Comparison of ENCODE assay signal across 12 cellular contexts in the genomic region with DNA sequence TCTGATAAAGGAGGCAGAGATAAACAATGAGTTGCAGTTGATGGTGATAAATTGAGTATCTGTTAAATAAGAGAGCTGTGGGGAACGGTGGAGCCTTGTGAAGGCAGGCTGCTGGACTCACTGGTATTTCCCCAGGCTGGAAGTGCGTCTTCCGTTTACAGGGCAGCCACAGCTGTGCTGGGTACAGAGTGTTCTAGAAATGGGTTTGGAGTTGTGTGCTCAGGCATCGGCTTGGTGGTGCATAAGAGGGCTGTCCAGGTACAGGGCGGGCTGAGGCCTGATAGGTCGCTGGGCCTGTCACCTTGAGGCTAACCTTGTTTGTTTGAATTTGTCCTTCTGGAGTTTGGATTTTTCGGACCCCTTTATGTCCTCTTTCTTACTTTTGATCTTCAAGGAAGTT. TPM values are rescaled to one million over a fixed set of nuclear protein-coding genes. Genes with fewer than 3 reads are reported as not detected.
DNase-seq lines count a peak whose midpoint lies in the region; ATAC-seq and TF ChIP-seq lines count a peak whose summit lies in the region.
"Had no signal": no experiment of that assay in that cellular context is flagged by ENCODE, and none has a peak within 500 bp of the region (broad histone marks: within the 10 kb centered on the region; RNA-seq: fewer than 3 reads in every experiment).

No MANE protein-coding gene starts in this region.

- H3K27ac Mint-ChIP-seq in IgD-negative memory B cell, result peak overlapping the region; percentile 47 to 82 (median 80)
- H3K27ac Mint-ChIP-seq: T-helper 1 cell treated with Interleukin-12 subunit alpha and Interleukin-12 subunit beta and Interleukin-4 antibody, amounts not matched to agents 30 μg/mL and 1 μg/mL, for 36 hours had no signal

- no peaks in the 10 kb centered on the region for H3K9me3 Mint-ChIP-seq in IgD-negative memory B cell
- H3K9me3 Mint-ChIP-seq: T-helper 1 cell treated with Interleukin-12 subunit alpha and Interleukin-12 subunit beta and Interleukin-4 antibody, amounts not matched to agents 30 μg/mL and 1 μg/mL, for 36 hours had no signal

- H3K4me3 ChIP-seq in choroid plexus epithelial cell (ENCODE audit: low read depth, low read length) (no peak overlapping the region), suprapubic skin (no peak overlapping the region)

- H3K9me3 ChIP-seq in suprapubic skin, result no peaks in the 10 kb centered on the region
- H3K9me3 ChIP-seq: neutrophil had no signal

- peaks cover 52 to 69% (median 64%) of the 10 kb centered on the region in 3 donors for H3K4me1 Mint-ChIP-seq in IgD-negative memory B cell

- peak overlapping the region; percentile 20 to 70 (median 39) for H3K4me3 Mint-ChIP-seq in IgD-negative memory B cell
- H3K4me3 Mint-ChIP-seq: T-helper 1 cell treated with Interleukin-12 subunit alpha and Interleukin-12 subunit beta and Interleukin-4 antibody, amounts not matched to agents 30 μg/mL and 1 μg/mL, for 36 hours had no signal

- TF ChIP-seq POLR2A in suprapubic skin (IDR thresholded peaks at IDR 0.05), result no peak

- no peaks in the 10 kb centered on the region for H3K27me3 ChIP-seq in suprapubic skin
- H3K27me3 ChIP-seq: neutrophil had no signal

- no peaks in the 10 kb centered on the region for H3K36me3 Mint-ChIP-seq in IgD-negative memory B cell

- peak overlapping the region; percentile 54 for H3K27ac ChIP-seq in suprapubic skin
- H3K27ac ChIP-seq: neutrophil had no signal

- no peak for ATAC-seq in HG02938 (IDR thresholded peaks at IDR 0.05; ENCODE audit: unreplicated experiment)

- TF ChIP-seq EP300 in suprapubic skin (IDR thresholded peaks at IDR 0.05), result no peak

- no peak for TF ChIP-seq CTCF in choroid plexus epithelial cell (conservative IDR thresholded peaks at IDR 0.05; ENCODE audit: low read depth, low read length)
- TF ChIP-seq CTCF in suprapubic skin (IDR thresholded peaks at IDR 0.05), result no peak

- no peaks in the 10 kb centered on the region for H3K27me3 Mint-ChIP-seq in IgD-negative memory B cell

- no peaks in the 10 kb centered on the region for H3K36me3 ChIP-seq in suprapubic skin
- H3K36me3 ChIP-seq: neutrophil had no signal

- WGBS in suprapubic skin, result 66% methylated on average over 7 of the region's 7 CpGs

- peaks cover 43% of the 10 kb centered on the region for H3K4me1 ChIP-seq in suprapubic skin

- DNase-seq in choroid plexus epithelial cell (ENCODE audit: low read depth), result peak; percentile 61
- peak; percentile 24 to 76 for DNase-seq in lung microvascular endothelial cell (ENCODE audit: low read depth in 2 of 2)
- DNase-seq in suprapubic skin (ENCODE audit: low spot score in 2 of 2), result no peak
- DNase-seq in AML-193 (lab: John Stamatoyannopoulos, UW), result no peak
- no peak for DNase-seq in DMS114 treated with DMSO at 0.1 percent for 48 hours (lab: John Stamatoyannopoulos, UW; ENCODE audit: unreplicated experiment)
- DNase-seq: activated CD8-positive, alpha-beta memory T cell treated with anti-CD3 and anti-CD28 coated beads, Interleukin-2, amount 50 U/mL, for 48 hours; DMS153; NCI-H1092 had no signal

RNA-seq across cellular contexts. Expression of a gene that starts 39.3 kb away (rescaled TPM):
- polyA plus RNA-seq in IgD-negative memory B cell, result 21.9 TPM
- total RNA-seq in lung microvascular endothelial cell (22.7 and 33.1 TPM in 2 replicates), suprapubic skin (100 to 1,000 TPM; 102 to 233 (median 129) TPM)

Comparison
In these comparisons a context has a peak if more than half of its experiments do, and no peak if none do; other contexts are left out.
1. DNase-seq: peak in choroid plexus epithelial cell (single experiment) and lung microvascular endothelial cell (2 of 2); none in suprapubic skin (0 of 2), AML-193 (0 of 2) and DMS114 treated with DMSO at 0.1 percent for 48 hours (single experiment).